ENCODE assay signal across 30 cellular contexts in genomic region chr12:132102297-132102696, GRCh38.
"Had no signal": no experiment of that assay in that cellular context is flagged by ENCODE, and none has a peak within 500 bp of the region (broad histone marks: within the 10 kb centered on the region; RNA-seq: fewer than 3 reads in every experiment).

No MANE protein-coding gene starts in this region.

- H3K4me3 Mint-ChIP-seq: naive thymus-derived CD8-positive, alpha-beta T cell; natural killer cell treated with Interleukin-12 subunit alpha and Interleukin-12 subunit beta and Interleukin-15 and Interleukin-18, amount 100 ng/mL, for 72 hours; nephron progenitor cell; neural crest cell; stimulated activated memory B cell treated with anti-CD40 and anti-IgM and Interleukin-4, amounts not matched to agents 10 μg/mL and 1 μg/mL and 100 μg/mL, for 72 hours; stimulated activated naive CD8-positive, alpha-beta T cell treated with anti-CD3 and anti-CD28 coated beads, Interleukin-15, amount 100 ng/mL, for 72 hours had no signal

- H3K36me3 ChIP-seq: pancreas, thyroid gland had no signal

- H3K27ac ChIP-seq: neutrophil, pancreas, psoas muscle, right lobe of liver, skin epidermis, spleen, suprapubic skin, thoracic aorta, thyroid gland, tibial nerve, upper lobe of left lung, vagina had no signal

- DNase-seq: naive thymus-derived CD8-positive, alpha-beta T cell; nephron progenitor cell; nucleus accumbens; pancreas; psoas muscle; right cardiac atrium; right lobe of liver; spleen; stimulated activated CD4-positive, alpha-beta T cell treated with anti-CD3 and anti-CD28 coated beads, Interleukin-12 subunit alpha, Interleukin-12 subunit beta, amount 100 ng/mL, for 4 hours; stimulated activated CD4-positive, alpha-beta T cell treated with anti-CD3 and anti-CD28 coated beads, Interleukin-1b, Interleukin-23, amount 100 ng/mL, for 48 hours; stimulated activated CD4-positive, alpha-beta T cell treated with anti-CD3 and anti-CD28 coated beads, Interleukin-4, amount 100 ng/mL, for 1 hour; stimulated activated CD4-positive, alpha-beta T cell treated with anti-CD3 and anti-CD28 coated beads, Interleukin-4, amount 100 ng/mL, for 4 hours; stimulated activated CD8-positive, alpha-beta memory T cell treated with anti-CD3 and anti-CD28 coated beads, Interleukin-4, amount 100 ng/mL, for 48 hours; stimulated activated naive CD4-positive, alpha-beta T cell; stimulated activated naive CD8-positive, alpha-beta T cell treated with anti-CD3 and anti-CD28 coated beads, Interleukin-15, amount 100 ng/mL, for 72 hours; stimulated activated naive CD8-positive, alpha-beta T cell treated with anti-CD3 and anti-CD28 coated beads, Interleukin-15, Interleukin-2, amounts not matched to agents 100 U/mL and 50 U/mL, for 24 hours; substantia nigra; trophoblast cell had no signal

- H3K27me3 ChIP-seq: neutrophil, pancreas, right lobe of liver, spleen, suprapubic skin, thyroid gland, tibial nerve, upper lobe of left lung, vagina had no signal

- H3K27ac Mint-ChIP-seq: natural killer cell treated with Interleukin-12 subunit alpha and Interleukin-12 subunit beta and Interleukin-15 and Interleukin-18, amount 100 ng/mL, for 72 hours; nephron progenitor cell; stimulated activated memory B cell treated with anti-CD40 and anti-IgM and Interleukin-4, amounts not matched to agents 10 μg/mL and 1 μg/mL and 100 μg/mL, for 72 hours; stimulated activated naive CD8-positive, alpha-beta T cell treated with anti-CD3 and anti-CD28 coated beads, Interleukin-15, amount 100 ng/mL, for 72 hours had no signal

- H3K4me1 Mint-ChIP-seq: neural crest cell; stimulated activated memory B cell treated with anti-CD40 and anti-IgM and Interleukin-4, amounts not matched to agents 10 μg/mL and 1 μg/mL and 100 μg/mL, for 72 hours had no signal

- H3K9me3 ChIP-seq: neutrophil, pancreas, psoas muscle, right lobe of liver, spleen, suprapubic skin, thoracic aorta, thyroid gland, tibial nerve, upper lobe of left lung, vagina had no signal

- ATAC-seq: naive thymus-derived CD8-positive, alpha-beta T cell; natural killer cell treated with Interleukin-12 subunit alpha and Interleukin-12 subunit beta and Interleukin-15 and Interleukin-18, amount 100 ng/mL, for 72 hours; pancreas; psoas muscle; right cardiac atrium; stimulated activated memory B cell treated with anti-CD40 and anti-IgM and Interleukin-4, amounts not matched to agents 10 μg/mL and 1 μg/mL and 100 μg/mL, for 72 hours; stimulated activated naive CD8-positive, alpha-beta T cell treated with anti-CD3 and anti-CD28 coated beads, Interleukin-15, amount 100 ng/mL, for 72 hours; stimulated activated naive CD8-positive, alpha-beta T cell treated with anti-CD3 and anti-CD28 coated beads, Interleukin-15, Interleukin-2, amounts not matched to agents 100 U/mL and 50 U/mL, for 24 hours had no signal

- H3K9me3 Mint-ChIP-seq: natural killer cell treated with Interleukin-12 subunit alpha and Interleukin-12 subunit beta and Interleukin-15 and Interleukin-18, amount 100 ng/mL, for 72 hours; nephron progenitor cell; neural crest cell; stimulated activated memory B cell treated with anti-CD40 and anti-IgM and Interleukin-4, amounts not matched to agents 10 μg/mL and 1 μg/mL and 100 μg/mL, for 72 hours; stimulated activated naive CD8-positive, alpha-beta T cell treated with anti-CD3 and anti-CD28 coated beads, Interleukin-15, amount 100 ng/mL, for 72 hours had no signal

- H3K27me3 Mint-ChIP-seq: naive thymus-derived CD8-positive, alpha-beta T cell; natural killer cell treated with Interleukin-12 subunit alpha and Interleukin-12 subunit beta and Interleukin-15 and Interleukin-18, amount 100 ng/mL, for 72 hours; stimulated activated memory B cell treated with anti-CD40 and anti-IgM and Interleukin-4, amounts not matched to agents 10 μg/mL and 1 μg/mL and 100 μg/mL, for 72 hours; stimulated activated naive CD8-positive, alpha-beta T cell treated with anti-CD3 and anti-CD28 coated beads, Interleukin-15, amount 100 ng/mL, for 72 hours had no signal

- H3K4me1 ChIP-seq: pancreas, right lobe of liver, spleen, suprapubic skin, tibial nerve, upper lobe of left lung, vagina had no signal

- H3K4me3 ChIP-seq: pancreas, psoas muscle, right lobe of liver, skin epidermis, smooth muscle cell, spleen, suprapubic skin, thoracic aorta, thyroid gland, tibial nerve, upper lobe of left lung, vagina had no signal
